1 cellular context compared by ENCODE assay signal in the genomic region with DNA sequence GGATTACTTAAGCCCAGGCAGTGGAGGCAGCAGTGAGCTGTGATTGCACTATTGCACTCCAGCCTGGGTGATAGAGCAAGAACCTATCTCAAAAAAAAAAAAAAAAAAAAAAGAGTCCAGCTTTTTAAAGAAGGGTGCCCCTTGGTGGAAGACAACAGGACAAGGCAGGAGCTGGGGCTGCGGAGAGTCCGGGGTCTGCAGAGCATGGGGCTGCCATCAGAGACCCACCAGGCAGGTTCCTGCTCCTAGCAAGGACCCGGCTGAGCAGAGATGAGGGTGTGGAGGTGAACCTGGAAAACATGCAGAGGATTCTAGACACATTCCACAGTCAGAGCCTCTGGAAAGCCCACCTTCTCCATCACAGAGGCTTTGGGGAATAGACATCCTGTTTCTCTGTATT.
TF ChIP-seq lines count a peak whose summit lies in the region.

No MANE protein-coding gene starts in this region.

TF ChIP-seq in WTC11, 78 proteins besides CTCF, POLR2A, EP300 and RAD21 (continued from another document):
- TF ChIP-seq, protein P1, sequence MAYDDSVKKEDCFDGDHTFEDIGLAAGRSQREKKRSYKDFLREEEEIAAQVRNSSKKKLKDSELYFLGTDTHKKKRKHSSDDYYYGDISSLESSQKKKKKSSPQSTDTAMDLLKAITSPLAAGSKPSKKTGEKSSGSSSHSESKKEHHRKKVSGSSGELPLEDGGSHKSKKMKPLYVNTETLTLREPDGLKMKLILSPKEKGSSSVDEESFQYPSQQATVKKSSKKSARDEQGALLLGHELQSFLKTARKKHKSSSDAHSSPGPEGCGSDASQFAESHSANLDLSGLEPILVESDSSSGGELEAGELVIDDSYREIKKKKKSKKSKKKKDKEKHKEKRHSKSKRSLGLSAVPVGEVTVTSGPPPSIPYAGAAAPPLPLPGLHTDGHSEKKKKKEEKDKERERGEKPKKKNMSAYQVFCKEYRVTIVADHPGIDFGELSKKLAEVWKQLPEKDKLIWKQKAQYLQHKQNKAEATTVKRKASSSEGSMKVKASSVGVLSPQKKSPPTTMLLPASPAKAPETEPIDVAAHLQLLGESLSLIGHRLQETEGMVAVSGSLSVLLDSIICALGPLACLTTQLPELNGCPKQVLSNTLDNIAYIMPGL (CRISPR knock-in tag; IDR thresholded peaks at IDR 0.05), result no peak
- TF ChIP-seq, protein P2, sequence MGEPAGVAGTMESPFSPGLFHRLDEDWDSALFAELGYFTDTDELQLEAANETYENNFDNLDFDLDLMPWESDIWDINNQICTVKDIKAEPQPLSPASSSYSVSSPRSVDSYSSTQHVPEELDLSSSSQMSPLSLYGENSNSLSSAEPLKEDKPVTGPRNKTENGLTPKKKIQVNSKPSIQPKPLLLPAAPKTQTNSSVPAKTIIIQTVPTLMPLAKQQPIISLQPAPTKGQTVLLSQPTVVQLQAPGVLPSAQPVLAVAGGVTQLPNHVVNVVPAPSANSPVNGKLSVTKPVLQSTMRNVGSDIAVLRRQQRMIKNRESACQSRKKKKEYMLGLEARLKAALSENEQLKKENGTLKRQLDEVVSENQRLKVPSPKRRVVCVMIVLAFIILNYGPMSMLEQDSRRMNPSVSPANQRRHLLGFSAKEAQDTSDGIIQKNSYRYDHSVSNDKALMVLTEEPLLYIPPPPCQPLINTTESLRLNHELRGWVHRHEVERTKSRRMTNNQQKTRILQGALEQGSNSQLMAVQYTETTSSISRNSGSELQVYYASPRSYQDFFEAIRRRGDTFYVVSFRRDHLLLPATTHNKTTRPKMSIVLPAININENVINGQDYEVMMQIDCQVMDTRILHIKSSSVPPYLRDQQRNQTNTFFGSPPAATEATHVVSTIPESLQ (CRISPR knock-in tag; IDR thresholded peaks at IDR 0.05), result no peak
- TF ChIP-seq CREM (CRISPR knock-in tag; IDR thresholded peaks at IDR 0.05) (no peak), NR3C1 (CRISPR knock-in tag; conservative IDR thresholded peaks at IDR 0.05; ENCODE audit: low read depth) (no peak)
- TF ChIP-seq, protein P3, sequence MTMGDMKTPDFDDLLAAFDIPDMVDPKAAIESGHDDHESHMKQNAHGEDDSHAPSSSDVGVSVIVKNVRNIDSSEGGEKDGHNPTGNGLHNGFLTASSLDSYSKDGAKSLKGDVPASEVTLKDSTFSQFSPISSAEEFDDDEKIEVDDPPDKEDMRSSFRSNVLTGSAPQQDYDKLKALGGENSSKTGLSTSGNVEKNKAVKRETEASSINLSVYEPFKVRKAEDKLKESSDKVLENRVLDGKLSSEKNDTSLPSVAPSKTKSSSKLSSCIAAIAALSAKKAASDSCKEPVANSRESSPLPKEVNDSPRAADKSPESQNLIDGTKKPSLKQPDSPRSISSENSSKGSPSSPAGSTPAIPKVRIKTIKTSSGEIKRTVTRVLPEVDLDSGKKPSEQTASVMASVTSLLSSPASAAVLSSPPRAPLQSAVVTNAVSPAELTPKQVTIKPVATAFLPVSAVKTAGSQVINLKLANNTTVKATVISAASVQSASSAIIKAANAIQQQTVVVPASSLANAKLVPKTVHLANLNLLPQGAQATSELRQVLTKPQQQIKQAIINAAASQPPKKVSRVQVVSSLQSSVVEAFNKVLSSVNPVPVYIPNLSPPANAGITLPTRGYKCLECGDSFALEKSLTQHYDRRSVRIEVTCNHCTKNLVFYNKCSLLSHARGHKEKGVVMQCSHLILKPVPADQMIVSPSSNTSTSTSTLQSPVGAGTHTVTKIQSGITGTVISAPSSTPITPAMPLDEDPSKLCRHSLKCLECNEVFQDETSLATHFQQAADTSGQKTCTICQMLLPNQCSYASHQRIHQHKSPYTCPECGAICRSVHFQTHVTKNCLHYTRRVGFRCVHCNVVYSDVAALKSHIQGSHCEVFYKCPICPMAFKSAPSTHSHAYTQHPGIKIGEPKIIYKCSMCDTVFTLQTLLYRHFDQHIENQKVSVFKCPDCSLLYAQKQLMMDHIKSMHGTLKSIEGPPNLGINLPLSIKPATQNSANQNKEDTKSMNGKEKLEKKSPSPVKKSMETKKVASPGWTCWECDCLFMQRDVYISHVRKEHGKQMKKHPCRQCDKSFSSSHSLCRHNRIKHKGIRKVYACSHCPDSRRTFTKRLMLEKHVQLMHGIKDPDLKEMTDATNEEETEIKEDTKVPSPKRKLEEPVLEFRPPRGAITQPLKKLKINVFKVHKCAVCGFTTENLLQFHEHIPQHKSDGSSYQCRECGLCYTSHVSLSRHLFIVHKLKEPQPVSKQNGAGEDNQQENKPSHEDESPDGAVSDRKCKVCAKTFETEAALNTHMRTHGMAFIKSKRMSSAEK (CRISPR knock-in tag; IDR thresholded peaks at IDR 0.05; ENCODE audit: borderline replicate concordance), result no peak
